Comparison of ENCODE assay signal across 12 cellular contexts in genomic region chr2:207202645-207203044, GRCh38. TPM values are rescaled to one million over a fixed set of nuclear protein-coding genes. Genes with fewer than 3 reads are reported as not detected.
DNase-seq lines count a peak whose midpoint lies in the region; ATAC-seq and TF ChIP-seq lines count a peak whose summit lies in the region.
"Had no signal": no experiment of that assay in that cellular context is flagged by ENCODE, and none has a peak within 500 bp of the region (broad histone marks: within the 10 kb centered on the region; RNA-seq: fewer than 3 reads in every experiment).

No MANE protein-coding gene starts in this region.

- H3K27ac ChIP-seq in breast epithelium: no peak overlapping the region
- no peak overlapping the region for H3K27ac ChIP-seq in SJCRH30
- H3K27ac ChIP-seq in upper lobe of right lung: no peak overlapping the region
- H3K27ac ChIP-seq: C4-2B, pancreas had no signal

- H3K4me1 ChIP-seq in breast epithelium (no peaks in the 10 kb centered on the region), SJCRH30 (no peaks in the 10 kb centered on the region), upper lobe of right lung (no peaks in the 10 kb centered on the region)
- H3K4me1 ChIP-seq: pancreas had no signal

- CTCF ChIA-PET in MCF 10A (lab: Yijun Ruan, JAX): interaction anchor here (0.8 kb wide), 2 partner anchors 9 to 10 kb away, joined by 3 read pairs; no protein-coding TSS in a partner anchor

- ATAC-seq in upper lobe of right lung (peak; percentile 47), HG02885 (IDR thresholded peaks at IDR 0.05; ENCODE audit: poor library complexity, unreplicated experiment) (no peak)

- no peak overlapping the region for H3K4me3 ChIP-seq in breast epithelium
- H3K4me3 ChIP-seq in SJCRH30: no peak overlapping the region
- H3K4me3 ChIP-seq in upper lobe of right lung: no peak overlapping the region
- H3K4me3 ChIP-seq: pancreas had no signal

- H3K4me1 Mint-ChIP-seq in MCF 10A (ENCODE audit: insufficient read depth, unreplicated experiment): no peaks in the 10 kb centered on the region

- no peak for TF ChIP-seq POLR2A in breast epithelium (IDR thresholded peaks at IDR 0.05)

- H3K9me3 ChIP-seq in breast epithelium (no peaks in the 10 kb centered on the region), SJCRH30 (replicated peaks) (no peaks in the 10 kb centered on the region), upper lobe of right lung (no peaks in the 10 kb centered on the region)
- H3K9me3 ChIP-seq: pancreas had no signal

- no peak overlapping the region for H3K4me3 Mint-ChIP-seq in MCF 10A (ENCODE audit: unreplicated experiment)
- H3K4me3 Mint-ChIP-seq: activated naive CD8-positive, alpha-beta T cell had no signal

- intact Hi-C loops in MCF 10A (cut with micrococcal nuclease) (no loop called here), breast epithelium (cut with DNase I; ENCODE audit: low total_unique reads) (no loop called here), upper lobe of right lung (cut with DNase I) (no loop called here), head of caudate nucleus (cut with DNase I) (no loop called here)

- no peaks in the 10 kb centered on the region for H3K9me3 Mint-ChIP-seq in MCF 10A (ENCODE audit: unreplicated experiment)

- BruUV-seq in MCF 10A (replicated peaks; lab: Mats Ljungman, UMichigan): no TSS peak

- peaks cover 4% of the 10 kb centered on the region for H3K36me3 Mint-ChIP-seq in MCF 10A (ENCODE audit: insufficient read depth, unreplicated experiment)

- H3K36me3 ChIP-seq in breast epithelium (no peaks in the 10 kb centered on the region), SJCRH30 (no peaks in the 10 kb centered on the region), upper lobe of right lung (no peaks in the 10 kb centered on the region)
- H3K36me3 ChIP-seq: pancreas had no signal

- H3K27me3 Mint-ChIP-seq in MCF 10A (ENCODE audit: insufficient read depth, unreplicated experiment): no peaks in the 10 kb centered on the region
- H3K27me3 Mint-ChIP-seq: activated naive CD8-positive, alpha-beta T cell had no signal

- H3K27ac Mint-ChIP-seq in MCF 10A (ENCODE audit: low read depth, unreplicated experiment): no peak overlapping the region
- H3K27ac Mint-ChIP-seq: activated naive CD8-positive, alpha-beta T cell had no signal

- POLR2A ChIA-PET in MCF 10A (lab: Yijun Ruan, JAX): interaction anchor here (1.5 to 2.1 kb wide), 3 partner anchors 9 to 37 kb away, joined by 4 to 8 read pairs (median 5); no protein-coding TSS in a partner anchor

- H3K27me3 ChIP-seq in breast epithelium (no peaks in the 10 kb centered on the region), SJCRH30 (no peaks in the 10 kb centered on the region), upper lobe of right lung (no peaks in the 10 kb centered on the region)
- H3K27me3 ChIP-seq: pancreas had no signal

- TF ChIP-seq CTCF in MCF 10A (IDR thresholded peaks at IDR 0.05; ENCODE audit: unreplicated experiment): no peak
- no peak for TF ChIP-seq CTCF in breast epithelium (IDR thresholded peaks at IDR 0.05)
- TF ChIP-seq CTCF in upper lobe of right lung (IDR thresholded peaks at IDR 0.05): no peak

- DNase-seq in MCF 10A (ENCODE audit: unreplicated experiment) (peak; percentile 78), breast epithelium (ENCODE audit: low spot score in 2 of 2) (no peak), SJCRH30 (peak; percentile 39 to 77), fibroblast of peridontal ligament (ENCODE audit: extremely low read depth) (peak; percentile 57), upper lobe of right lung (no peak), head of caudate nucleus (no peak), NCI-H446 (lab: John Stamatoyannopoulos, UW) (no peak)
- DNase-seq: NCI-H1105, pancreas had no signal

RNA-seq across cellular contexts. Expression of gene KLF7, which starts 36.9 kb away (rescaled TPM):
- total RNA-seq in MCF 10A (2022) (40.1 and 51.8 TPM in 2 replicates), breast epithelium (10 to 100 TPM; 21.0 to 40.7 (median 37.3) TPM), upper lobe of right lung (62.1 TPM)
- 6.0 and 6.7 TPM in 2 replicates for total RNA-seq in SJCRH30 (2014; rRNA removed; shearing (Covaris generic))

Comparison
In these comparisons a context has a peak if more than half of its experiments do, and no peak if none do; other contexts are left out.
1. DNase-seq: peak in MCF 10A (single experiment), SJCRH30 (2 of 2) and fibroblast of peridontal ligament (single experiment); none in breast epithelium (0 of 2), upper lobe of right lung (single experiment), head of caudate nucleus (0 of 42) and NCI-H446 (0 of 2).